ENCODE assay signal across 21 cellular contexts in genomic region chr7:76505168-76506080, GRCh38. TPM values are rescaled to one million over a fixed set of nuclear protein-coding genes. Genes with fewer than 3 reads are reported as not detected.
DNase-seq lines count a peak whose midpoint lies in the region; ATAC-seq and TF ChIP-seq lines count a peak whose summit lies in the region.
"Had no signal": no experiment of that assay in that cellular context is flagged by ENCODE, and none has a peak within 500 bp of the region (broad histone marks: within the 10 kb centered on the region; RNA-seq: fewer than 3 reads in every experiment).

No MANE protein-coding gene starts in this region.

- H3K27me3 ChIP-seq in neural progenitor cell = no peaks in the 10 kb centered on the region

- H3K27me3 Mint-ChIP-seq in stimulated activated naive CD8-positive, alpha-beta T cell treated with anti-CD3 and anti-CD28 coated beads, Interleukin-15, amount 100 ng/mL, for 72 hours = no peaks in the 10 kb centered on the region
- H3K27me3 Mint-ChIP-seq in neural progenitor cell (ENCODE audit: insufficient read depth, low read depth) = peaks cover 6% of the 10 kb centered on the region
- no peaks in the 10 kb centered on the region for H3K27me3 Mint-ChIP-seq in activated T-helper 1 cell treated with anti-CD3 and anti-CD28 coated beads, Interleukin-12 subunit alpha, Interleukin-12 subunit beta, Interleukin-2, Interleukin-4 antibody, amounts not matched to agents 30 ng/mL and 10 ng/mL and 1 ng/mL, durations not matched to agents 14 hours and 24 hours and 36 hours (ENCODE audit: insufficient read depth)
- H3K27me3 Mint-ChIP-seq: activated naive CD8-positive, alpha-beta T cell; T-helper 17 cell had no signal

- no peak overlapping the region for H3K4me2 ChIP-seq in neural progenitor cell

- no peaks in the 10 kb centered on the region for H3K4me1 Mint-ChIP-seq in stimulated activated naive CD8-positive, alpha-beta T cell treated with anti-CD3 and anti-CD28 coated beads, Interleukin-15, amount 100 ng/mL, for 72 hours
- peaks cover 4% of the 10 kb centered on the region for H3K4me1 Mint-ChIP-seq in neural progenitor cell
- H3K4me1 Mint-ChIP-seq in activated T-helper 1 cell treated with anti-CD3 and anti-CD28 coated beads, Interleukin-12 subunit alpha, Interleukin-12 subunit beta, Interleukin-2, Interleukin-4 antibody, amounts not matched to agents 30 ng/mL and 10 ng/mL and 1 ng/mL, durations not matched to agents 14 hours and 24 hours and 36 hours (ENCODE audit: low read depth) = peaks cover 5% of the 10 kb centered on the region
- H3K4me1 Mint-ChIP-seq: CD8-positive, alpha-beta memory T cell had no signal

- no peak for TF ChIP-seq CTCF in neural progenitor cell (IDR thresholded peaks at IDR 0.05)

- H3K4me1 ChIP-seq in neural progenitor cell = peaks cover 9% of the 10 kb centered on the region
- H3K4me1 ChIP-seq: lower lobe of right lung had no signal

- H3K9me3 ChIP-seq in neural progenitor cell (ENCODE audit: low read depth) = no peaks in the 10 kb centered on the region
- H3K9me3 ChIP-seq: lower lobe of right lung had no signal

- H3K27ac ChIP-seq in neural progenitor cell = no peak overlapping the region
- H3K27ac ChIP-seq: lower lobe of right lung, VCaP had no signal

- H3K79me2 ChIP-seq in neural progenitor cell (ENCODE audit: low read depth) = no peaks in the 10 kb centered on the region

- ATAC-seq in stimulated activated naive CD8-positive, alpha-beta T cell treated with anti-CD3 and anti-CD28 coated beads, Interleukin-15, amount 100 ng/mL, for 72 hours = peak; percentile 20
- no peak for ATAC-seq in stimulated activated naive CD8-positive, alpha-beta T cell treated with anti-CD3 and anti-CD28 coated beads, Interleukin-15, Interleukin-2, amounts not matched to agents 100 U/mL and 50 U/mL, for 24 hours
- ATAC-seq in GM21528 (IDR thresholded peaks at IDR 0.05; ENCODE audit: low FRiP score, unreplicated experiment) = no peak
- ATAC-seq: lower lobe of right lung, T-helper 17 cell had no signal

- H3K4me3 Mint-ChIP-seq in stimulated activated naive CD8-positive, alpha-beta T cell treated with anti-CD3 and anti-CD28 coated beads, Interleukin-15, amount 100 ng/mL, for 72 hours = no peak overlapping the region
- H3K4me3 Mint-ChIP-seq in neural progenitor cell = no peak overlapping the region
- no peak overlapping the region for H3K4me3 Mint-ChIP-seq in activated T-helper 1 cell treated with anti-CD3 and anti-CD28 coated beads, Interleukin-12 subunit alpha, Interleukin-12 subunit beta, Interleukin-2, Interleukin-4 antibody, amounts not matched to agents 30 ng/mL and 10 ng/mL and 1 ng/mL, durations not matched to agents 14 hours and 24 hours and 36 hours
- H3K4me3 Mint-ChIP-seq: activated naive CD8-positive, alpha-beta T cell; CD8-positive, alpha-beta memory T cell; T-helper 17 cell had no signal

- H3K4me3 ChIP-seq in neural progenitor cell = no peak overlapping the region
- H3K4me3 ChIP-seq: lower lobe of right lung had no signal

- no peak for DNase-seq in stimulated activated naive CD8-positive, alpha-beta T cell treated with anti-CD3 and anti-CD28 coated beads, Interleukin-15, amount 100 ng/mL, for 72 hours
- DNase-seq in stimulated activated naive CD8-positive, alpha-beta T cell treated with anti-CD3 and anti-CD28 coated beads, Interleukin-15, Interleukin-2, amounts not matched to agents 100 U/mL and 50 U/mL, for 24 hours = no peak
- DNase-seq in amniotic epithelial cell (ENCODE audit: low read depth) = peak; percentile 18
- DNase-seq in neural progenitor cell (ENCODE audit: low spot score) = peak; percentile 0
- no peak for DNase-seq in activated T-helper 1 cell treated with anti-CD3 and anti-CD28 coated beads, Interleukin-12 subunit alpha, Interleukin-12 subunit beta, Interleukin-2, Interleukin-4 antibody, amounts not matched to agents 30 ng/mL and 10 ng/mL and 1 ng/mL, durations not matched to agents 14 hours and 24 hours and 36 hours (ENCODE audit: low spot score)
- no peak for DNase-seq in activated gamma-delta T cell treated with Interleukin-2 at 50 U/mL for 16 hours
- no peak for DNase-seq in stimulated activated naive CD4-positive, alpha-beta T cell treated with Interleukin-2 at 50 U/mL for 16 hours (lab: John Stamatoyannopoulos, UW)
- DNase-seq: activated CD4-positive, alpha-beta T cell treated with anti-CD3 and anti-CD28 coated beads, Interleukin-2, amount 50 U/mL, for 4 hours; CD8-positive, alpha-beta memory T cell; DMS79 treated with DMSO at 0.1 percent for 48 hours; head of caudate nucleus; lower lobe of right lung; NCI-H1092; NCI-H2029 treated with DMSO at 0.1 percent for 48 hours; NCI-H510A treated with DMSO at 0.1 percent for 48 hours; Right ventricle myocardium superior; stimulated activated CD4-positive, alpha-beta T cell treated with anti-CD3 and anti-CD28 coated beads, Interleukin-2, amount 100 ng/mL, for 24 hours; T-helper 17 cell had no signal

- no peak overlapping the region for H2AFZ ChIP-seq in neural progenitor cell (replicated peaks)

- H3K27ac Mint-ChIP-seq in stimulated activated naive CD8-positive, alpha-beta T cell treated with anti-CD3 and anti-CD28 coated beads, Interleukin-15, amount 100 ng/mL, for 72 hours = no peak overlapping the region
- H3K27ac Mint-ChIP-seq in neural progenitor cell = no peak overlapping the region
- no peak overlapping the region for H3K27ac Mint-ChIP-seq in activated T-helper 1 cell treated with anti-CD3 and anti-CD28 coated beads, Interleukin-12 subunit alpha, Interleukin-12 subunit beta, Interleukin-2, Interleukin-4 antibody, amounts not matched to agents 30 ng/mL and 10 ng/mL and 1 ng/mL, durations not matched to agents 14 hours and 24 hours and 36 hours
- H3K27ac Mint-ChIP-seq: activated naive CD8-positive, alpha-beta T cell; T-helper 17 cell had no signal

- no peaks in the 10 kb centered on the region for H3F3A ChIP-seq in neural progenitor cell (ENCODE audit: low read depth)

- no peaks in the 10 kb centered on the region for H3K36me3 Mint-ChIP-seq in neural progenitor cell
- H3K36me3 Mint-ChIP-seq in activated T-helper 1 cell treated with anti-CD3 and anti-CD28 coated beads, Interleukin-12 subunit alpha, Interleukin-12 subunit beta, Interleukin-2, Interleukin-4 antibody, amounts not matched to agents 30 ng/mL and 10 ng/mL and 1 ng/mL, durations not matched to agents 14 hours and 24 hours and 36 hours (ENCODE audit: low read depth) = peaks cover 4% of the 10 kb centered on the region

- intact Hi-C loops in activated T-helper 1 cell treated with anti-CD3 and anti-CD28 coated beads, Interleukin-12 subunit alpha, Interleukin-12 subunit beta, Interleukin-2, Interleukin-4 antibody, amounts not matched to agents 30 ng/mL and 10 ng/mL and 1 ng/mL, durations not matched to agents 14 hours and 24 hours and 36 hours (cut with micrococcal nuclease) = loop anchor here (10.0 kb wide), 1 partner anchor 489 kb away; no protein-coding TSS in a partner anchor

- H3K9me3 Mint-ChIP-seq in stimulated activated naive CD8-positive, alpha-beta T cell treated with anti-CD3 and anti-CD28 coated beads, Interleukin-15, amount 100 ng/mL, for 72 hours = no peaks in the 10 kb centered on the region
- H3K9me3 Mint-ChIP-seq in neural progenitor cell = no peaks in the 10 kb centered on the region
- H3K9me3 Mint-ChIP-seq in activated T-helper 1 cell treated with anti-CD3 and anti-CD28 coated beads, Interleukin-12 subunit alpha, Interleukin-12 subunit beta, Interleukin-2, Interleukin-4 antibody, amounts not matched to agents 30 ng/mL and 10 ng/mL and 1 ng/mL, durations not matched to agents 14 hours and 24 hours and 36 hours = no peaks in the 10 kb centered on the region
- H3K9me3 Mint-ChIP-seq: CD8-positive, alpha-beta memory T cell had no signal

- H3K36me3 ChIP-seq in neural progenitor cell = no peaks in the 10 kb centered on the region

- H3K9ac ChIP-seq in neural progenitor cell = no peak overlapping the region

- H4K20me1 ChIP-seq in neural progenitor cell (ENCODE audit: low read depth) = no peaks in the 10 kb centered on the region

RNA-seq across cellular contexts. Expression of gene UPK3B, which starts 4.9 kb away (rescaled TPM):
- total RNA-seq in neural progenitor cell (ENCODE audit: low replicate concordance) = 0.12 TPM in 1 of 2 replicates, not detected in the other
- total RNA-seq in activated T-helper 1 cell treated with anti-CD3 and anti-CD28 coated beads, Interleukin-12 subunit alpha, Interleukin-12 subunit beta, Interleukin-2, Interleukin-4 antibody, amounts not matched to agents 30 ng/mL and 10 ng/mL and 1 ng/mL, durations not matched to agents 14 hours and 24 hours and 36 hours = 1.1 and 1.2 TPM in 2 replicates

RNA-seq across cellular contexts. Expression of gene SPDYE16, which starts 37.7 kb away (rescaled TPM):
- total RNA-seq in neural progenitor cell (ENCODE audit: low replicate concordance) = 0.28 TPM in 1 of 2 replicates, not detected in the other
- total RNA-seq in activated T-helper 1 cell treated with anti-CD3 and anti-CD28 coated beads, Interleukin-12 subunit alpha, Interleukin-12 subunit beta, Interleukin-2, Interleukin-4 antibody, amounts not matched to agents 30 ng/mL and 10 ng/mL and 1 ng/mL, durations not matched to agents 14 hours and 24 hours and 36 hours = 0.15 TPM in 1 of 2 replicates, not detected in the other
- total RNA-seq: Right ventricle myocardium superior had no signal

RNA-seq across cellular contexts. Expression of gene DTX2, which starts 43.9 kb away (rescaled TPM):
- total RNA-seq in neural progenitor cell (ENCODE audit: low replicate concordance) = 4.1 and 14.7 TPM in 2 replicates
- 26.4 and 28.0 TPM in 2 replicates for total RNA-seq in activated T-helper 1 cell treated with anti-CD3 and anti-CD28 coated beads, Interleukin-12 subunit alpha, Interleukin-12 subunit beta, Interleukin-2, Interleukin-4 antibody, amounts not matched to agents 30 ng/mL and 10 ng/mL and 1 ng/mL, durations not matched to agents 14 hours and 24 hours and 36 hours

Comparison
In these comparisons a context has a peak if more than half of its experiments do, and no peak if none do; other contexts are left out.
1. DNase-seq: peak in amniotic epithelial cell (single experiment) and neural progenitor cell (single experiment); none in stimulated activated naive CD8-positive, alpha-beta T cell treated with anti-CD3 and anti-CD28 coated beads, Interleukin-15, amount 100 ng/mL, for 72 hours (0 of 2), stimulated activated naive CD8-positive, alpha-beta T cell treated with anti-CD3 and anti-CD28 coated beads, Interleukin-15, Interleukin-2, amounts not matched to agents 100 U/mL and 50 U/mL, for 24 hours (single experiment), activated T-helper 1 cell treated with anti-CD3 and anti-CD28 coated beads, Interleukin-12 subunit alpha, Interleukin-12 subunit beta, Interleukin-2, Interleukin-4 antibody, amounts not matched to agents 30 ng/mL and 10 ng/mL and 1 ng/mL, durations not matched to agents 14 hours and 24 hours and 36 hours (single experiment), activated gamma-delta T cell treated with Interleukin-2 at 50 U/mL for 16 hours (single experiment) and stimulated activated naive CD4-positive, alpha-beta T cell treated with Interleukin-2 at 50 U/mL for 16 hours (single experiment).